In genomic region chr6:20915626-20916025, GRCh38 we compare ENCODE assay signal across 30 cellular contexts.
"Had no signal": no experiment of that assay in that cellular context is flagged by ENCODE, and none has a peak within 500 bp of the region (broad histone marks: within the 10 kb centered on the region; RNA-seq: fewer than 3 reads in every experiment).

No MANE protein-coding gene starts in this region.

- H3K4me3 Mint-ChIP-seq: dendritic cell treated with granulocyte-macrophage colony-stimulating factor and Interleukin-4, amounts not matched to agents 40 ng/mL and 50 ng/mL, for 4 days; naive thymus-derived CD4-positive, alpha-beta T cell; nephron progenitor cell; stimulated activated effector memory CD8-positive, alpha-beta T cell treated with anti-CD3 and anti-CD28 coated beads, Interleukin-12 subunit alpha, Interleukin-12 subunit beta, amount 100 ng/mL, for 72 hours; type B pancreatic cell had no signal

- DNase-seq: colonic mucosa; effector CD8-positive, alpha-beta T cell; foreskin keratinocyte; heart left ventricle; left cardiac atrium; left lung; mesendoderm; midbrain; naive thymus-derived CD4-positive, alpha-beta T cell; nephron progenitor cell; nucleus accumbens; stimulated activated CD4-positive, alpha-beta T cell treated with anti-CD3 and anti-CD28 coated beads, Interleukin-12 subunit alpha, Interleukin-12 subunit beta, amount 100 ng/mL, for 4 hours; stimulated activated CD4-positive, alpha-beta T cell treated with anti-CD3 and anti-CD28 coated beads, Interleukin-1b, Interleukin-23, amount 100 ng/mL, for 48 hours; stimulated activated CD4-positive, alpha-beta T cell treated with anti-CD3 and anti-CD28 coated beads, Interleukin-4, amount 100 ng/mL, for 1 hour; stimulated activated naive CD8-positive, alpha-beta T cell treated with anti-CD3 and anti-CD28 coated beads, Interleukin-15, Interleukin-2, amounts not matched to agents 100 U/mL and 50 U/mL, for 24 hours; substantia nigra; testis; tibial artery had no signal

- H3K9me3 ChIP-seq: colonic mucosa, prostate gland, testis had no signal

- ATAC-seq: foreskin keratinocyte; gastroesophageal sphincter; heart left ventricle; left lung; naive thymus-derived CD4-positive, alpha-beta T cell; sciatic nerve; stimulated activated effector memory CD8-positive, alpha-beta T cell treated with anti-CD3 and anti-CD28 coated beads, Interleukin-12 subunit alpha, Interleukin-12 subunit beta, amount 100 ng/mL, for 72 hours; stimulated activated naive CD8-positive, alpha-beta T cell treated with anti-CD3 and anti-CD28 coated beads, Interleukin-15, Interleukin-2, amounts not matched to agents 100 U/mL and 50 U/mL, for 24 hours had no signal

- H3K27me3 ChIP-seq: colonic mucosa, esophagus muscularis mucosa, foreskin keratinocyte, gastroesophageal sphincter, heart left ventricle, hepatocyte, left lung, right atrium auricular region, testis, tibial artery had no signal

- H3K27ac Mint-ChIP-seq: dendritic cell treated with granulocyte-macrophage colony-stimulating factor and Interleukin-4, amounts not matched to agents 40 ng/mL and 50 ng/mL, for 4 days; naive thymus-derived CD4-positive, alpha-beta T cell; nephron progenitor cell; stimulated activated effector memory CD8-positive, alpha-beta T cell treated with anti-CD3 and anti-CD28 coated beads, Interleukin-12 subunit alpha, Interleukin-12 subunit beta, amount 100 ng/mL, for 72 hours; type B pancreatic cell had no signal

- H3K4me3 ChIP-seq: colonic mucosa, esophagus muscularis mucosa, gastroesophageal sphincter, heart left ventricle, hepatocyte, left lung, prostate gland, right atrium auricular region, smooth muscle cell, testis, tibial artery had no signal

- H3K27ac ChIP-seq: colonic mucosa, esophagus muscularis mucosa, foreskin keratinocyte, gastroesophageal sphincter, heart left ventricle, hepatocyte, left lung, prostate gland, right atrium auricular region, testis, tibial artery had no signal

- H3K4me2 ChIP-seq: hepatocyte, smooth muscle cell had no signal

- FAIRE-seq: endothelial cell of umbilical vein, islet of Langerhans had no signal

- H3K27me3 Mint-ChIP-seq: dendritic cell treated with granulocyte-macrophage colony-stimulating factor and Interleukin-4, amounts not matched to agents 40 ng/mL and 50 ng/mL, for 4 days; naive thymus-derived CD4-positive, alpha-beta T cell; type B pancreatic cell had no signal

- H3K4me1 ChIP-seq: colonic mucosa, esophagus muscularis mucosa, gastroesophageal sphincter, heart left ventricle, left lung, prostate gland, right atrium auricular region, testis, tibial artery had no signal

- H2AFZ ChIP-seq: hepatocyte had no signal

- H3K79me2 ChIP-seq: hepatocyte had no signal

- H3K36me3 ChIP-seq: colonic mucosa, esophagus muscularis mucosa, gastroesophageal sphincter, heart left ventricle, left lung, prostate gland, right atrium auricular region, tibial artery had no signal
